In the genomic region with DNA sequence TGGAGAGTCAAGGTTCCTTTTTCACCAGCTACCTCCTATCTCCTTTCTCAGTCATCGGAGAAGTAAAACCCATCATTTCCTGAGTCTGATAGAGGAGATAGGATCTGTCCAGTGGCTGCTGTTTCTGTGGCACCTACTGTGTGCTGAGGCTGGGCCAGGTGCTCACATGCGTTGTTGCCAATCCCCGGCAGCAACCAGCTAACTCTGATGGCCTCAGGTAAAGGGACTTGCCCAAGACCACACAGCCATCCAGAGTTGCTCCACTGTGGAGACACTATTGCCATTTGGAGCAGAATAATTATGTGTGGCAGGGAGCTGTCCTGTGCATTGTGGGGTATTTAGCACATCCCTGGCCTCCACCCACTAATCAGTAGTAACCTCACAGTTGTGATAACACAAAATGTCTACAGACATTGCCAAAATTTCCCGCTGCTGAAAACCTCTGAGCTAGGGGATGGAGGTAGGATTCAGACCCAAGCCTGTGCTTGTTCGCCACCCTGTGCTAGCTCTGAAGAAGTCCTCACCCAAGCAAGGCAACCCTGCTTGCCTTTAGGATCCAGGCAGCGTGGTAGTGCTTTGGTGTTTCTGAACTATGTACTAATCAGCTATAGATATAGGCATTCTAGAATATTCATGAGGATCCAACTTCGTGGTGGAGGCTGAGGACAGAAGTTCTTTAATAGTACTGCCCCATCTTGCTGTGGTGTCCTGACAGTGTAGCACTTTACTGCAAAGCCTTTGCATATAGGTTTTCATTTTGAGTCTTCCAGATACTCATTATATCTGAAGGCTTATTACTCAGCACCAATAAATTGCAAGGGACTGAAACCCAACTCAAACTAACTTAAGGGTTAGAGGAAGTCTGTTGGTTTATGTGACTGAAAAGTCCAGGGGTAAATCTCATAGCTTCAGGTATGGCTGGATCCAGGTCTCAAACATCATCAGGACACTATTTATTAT, we compare ENCODE assay signal across 10 cellular contexts.
DNase-seq lines count a peak whose midpoint lies in the region; ATAC-seq and TF ChIP-seq lines count a peak whose summit lies in the region.
"Had no signal": no experiment of that assay in that cellular context is flagged by ENCODE, and none has a peak within 500 bp of the region (broad histone marks: within the 10 kb centered on the region; RNA-seq: fewer than 3 reads in every experiment).

No MANE protein-coding gene starts in this region.

- no peak for TF ChIP-seq EP300 in sigmoid colon (IDR thresholded peaks at IDR 0.05)

- H3K27ac Mint-ChIP-seq in HFFc6 (peak overlapping the region; percentile 100), nephron progenitor cell (no peak overlapping the region), Calu3 (ENCODE audit: unreplicated experiment) (no peak overlapping the region)

- H3K27me3 ChIP-seq in breast epithelium: no peaks in the 10 kb centered on the region
- no peaks in the 10 kb centered on the region for H3K27me3 ChIP-seq in sigmoid colon
- H3K27me3 ChIP-seq: pancreas had no signal

- H3K4me1 ChIP-seq in breast epithelium (peaks cover 0 to 3% of the 10 kb centered on the region in 2 donors), sigmoid colon (peaks cover 0 to 35% (median 33%) of the 10 kb centered on the region in 4 donors)

- DNase-seq in HFFc6 (peak; percentile 14), breast epithelium (ENCODE audit: low spot score in 2 of 2) (no peak), sigmoid colon (no peak), nephron progenitor cell (no peak), NCI-H2081 treated with DMSO at 0.1 percent for 48 hours (lab: John Stamatoyannopoulos, UW) (no peak), Calu3 (no peak)
- DNase-seq: head of caudate nucleus had no signal

- intact Hi-C loops in breast epithelium (cut with DNase I; ENCODE audit: low total_unique reads) (no loop called here), sigmoid colon (cut with DNase I) (no loop called here), Calu3 (cut with micrococcal nuclease; ENCODE audit: unreplicated experiment) (no loop called here)

- TF ChIP-seq POLR2A in breast epithelium (IDR thresholded peaks at IDR 0.05): no peak
- TF ChIP-seq POLR2A in sigmoid colon (IDR thresholded peaks at IDR 0.05): no peak

- H3K27me3 Mint-ChIP-seq in HFFc6 (ENCODE audit: insufficient read depth) (peaks cover 12% of the 10 kb centered on the region), nephron progenitor cell (ENCODE audit: low read depth, poor library complexity) (peaks cover 3% of the 10 kb centered on the region), Calu3 (ENCODE audit: unreplicated experiment) (peaks cover 43% of the 10 kb centered on the region)

- H3K27ac ChIP-seq in breast epithelium (peak overlapping the region; percentile 78 to 91), sigmoid colon (peak overlapping the region; percentile 41 to 80 (median 52))
- H3K27ac ChIP-seq: pancreas had no signal

- WGBS in sigmoid colon, 2 donors: 76 to 84% methylated on average over 7 of the region's 7 CpGs

- BruUV-seq in Calu3 (replicated peaks; lab: Mats Ljungman, UMichigan): no TSS peak

- ATAC-seq in GM18499 (IDR thresholded peaks at IDR 0.05; ENCODE audit: insufficient read depth, unreplicated experiment): peak; percentile 34
- no peak for ATAC-seq in GM19397 (IDR thresholded peaks at IDR 0.05; ENCODE audit: unreplicated experiment)

- H3K36me3 ChIP-seq in breast epithelium: no peaks in the 10 kb centered on the region
- H3K36me3 ChIP-seq in sigmoid colon: no peaks in the 10 kb centered on the region
- H3K36me3 ChIP-seq: pancreas had no signal

- CTCF ChIA-PET in Calu3 (lab: Charles Lee): no interaction called here

- no peak; the same call in 1 of the 2 replicates for TF ChIP-seq CTCF in HFFc6 (IDR thresholded peaks at IDR 0.05)
- no peak for TF ChIP-seq CTCF in breast epithelium (IDR thresholded peaks at IDR 0.05)
- no peak for TF ChIP-seq CTCF in sigmoid colon (IDR thresholded peaks at IDR 0.05)
- no peak for TF ChIP-seq CTCF in nephron progenitor cell (IDR thresholded peaks at IDR 0.05)
- no peak for TF ChIP-seq CTCF in Calu3 (IDR thresholded peaks at IDR 0.05; ENCODE audit: unreplicated experiment)

- H3K4me3 ChIP-seq in breast epithelium (peak overlapping the region in 1 of 3 donors; percentile 62), sigmoid colon (no peak overlapping the region)
- H3K4me3 ChIP-seq: pancreas had no signal

- peak overlapping the region; percentile 88 for H3K4me3 Mint-ChIP-seq in HFFc6
- H3K4me3 Mint-ChIP-seq in nephron progenitor cell: no peak overlapping the region
- H3K4me3 Mint-ChIP-seq in Calu3 (ENCODE audit: low read depth, unreplicated experiment): no peak overlapping the region

- H3K9me3 ChIP-seq in breast epithelium (no peaks in the 10 kb centered on the region), sigmoid colon (no peaks in the 10 kb centered on the region)
- H3K9me3 ChIP-seq: pancreas had no signal

- H3K4me1 Mint-ChIP-seq in HFFc6 (ENCODE audit: low read depth): peaks cover 43% of the 10 kb centered on the region
- H3K4me1 Mint-ChIP-seq in nephron progenitor cell: peaks cover 79% of the 10 kb centered on the region
- no peaks in the 10 kb centered on the region for H3K4me1 Mint-ChIP-seq in Calu3 (ENCODE audit: low read depth, unreplicated experiment)

- H3K36me3 Mint-ChIP-seq in HFFc6 (ENCODE audit: low read depth) (no peaks in the 10 kb centered on the region; the same call in 1 of the 2 replicates), nephron progenitor cell (ENCODE audit: low read depth) (no peaks in the 10 kb centered on the region), Calu3 (ENCODE audit: insufficient read depth, unreplicated experiment) (no peaks in the 10 kb centered on the region)

- H3K9me3 Mint-ChIP-seq in HFFc6 (no peaks in the 10 kb centered on the region), nephron progenitor cell (no peaks in the 10 kb centered on the region), Calu3 (ENCODE audit: low read depth, unreplicated experiment) (no peaks in the 10 kb centered on the region)
